In the genomic region with DNA sequence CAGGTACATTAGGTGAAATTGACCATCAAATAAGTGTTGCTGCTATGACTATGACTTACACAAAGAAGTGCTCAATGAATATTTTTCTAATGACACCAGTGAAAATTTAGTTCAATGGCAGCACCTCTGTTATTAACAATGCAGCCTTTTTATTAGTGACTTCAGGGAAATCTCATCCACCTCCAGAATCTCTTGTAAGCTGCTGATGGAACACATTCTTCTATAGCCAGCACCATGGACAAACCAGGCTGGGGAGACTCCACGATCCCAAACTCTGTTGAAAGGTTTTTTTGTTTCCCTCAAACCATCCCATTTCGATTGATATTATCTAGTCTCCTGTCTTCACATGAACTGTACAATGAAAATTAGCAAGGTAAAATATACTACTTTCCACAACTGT, we compare ENCODE assay signal across 24 cellular contexts.
"Had no signal": no experiment of that assay in that cellular context is flagged by ENCODE, and none has a peak within 500 bp of the region (broad histone marks: within the 10 kb centered on the region; RNA-seq: fewer than 3 reads in every experiment).

No MANE protein-coding gene starts in this region.

- H3K27me3 Mint-ChIP-seq: effector memory CD8-positive, alpha-beta T cell; naive thymus-derived CD8-positive, alpha-beta T cell; stimulated activated memory B cell treated with anti-CD40 and anti-IgM and Interleukin-4, amounts not matched to agents 10 μg/mL and 1 μg/mL and 100 μg/mL, for 72 hours; type B pancreatic cell had no signal

- H3K36me3 ChIP-seq: left lung had no signal

- H3K4me2 ChIP-seq: hepatocyte had no signal

- H2AFZ ChIP-seq: hepatocyte had no signal

- ATAC-seq: effector memory CD8-positive, alpha-beta T cell; left lung; naive thymus-derived CD8-positive, alpha-beta T cell; psoas muscle; stimulated activated memory B cell treated with anti-CD40 and anti-IgM and Interleukin-4, amounts not matched to agents 10 μg/mL and 1 μg/mL and 100 μg/mL, for 72 hours; stimulated activated naive CD8-positive, alpha-beta T cell treated with anti-CD3 and anti-CD28 coated beads, Interleukin-15, Interleukin-2, amounts not matched to agents 100 U/mL and 50 U/mL, for 24 hours had no signal

- H3K9me3 Mint-ChIP-seq: effector memory CD8-positive, alpha-beta T cell; naive thymus-derived CD8-positive, alpha-beta T cell; nephron progenitor cell; stimulated activated memory B cell treated with anti-CD40 and anti-IgM and Interleukin-4, amounts not matched to agents 10 μg/mL and 1 μg/mL and 100 μg/mL, for 72 hours; type B pancreatic cell had no signal

- H3K9me3 ChIP-seq: esophagus squamous epithelium, left lung, psoas muscle, spleen, testis, tibial artery had no signal

- H3K27ac ChIP-seq: esophagus squamous epithelium, hepatocyte, left lung, psoas muscle, spleen, testis, tibial artery had no signal

- DNase-seq: cortex of kidney; effector memory CD8-positive, alpha-beta T cell; erythroblast; esophagus squamous epithelium; head of caudate nucleus; kidney; left lung; mesendoderm; naive thymus-derived CD8-positive, alpha-beta T cell; nephron progenitor cell; nucleus accumbens; posterior cingulate gyrus; psoas muscle; right cardiac atrium; spleen; stimulated activated CD4-positive, alpha-beta T cell treated with anti-CD3 and anti-CD28 coated beads, Interleukin-4, amount 100 ng/mL, for 4 hours; stimulated activated naive CD8-positive, alpha-beta T cell treated with anti-CD3 and anti-CD28 coated beads, Interleukin-15, Interleukin-2, amounts not matched to agents 100 U/mL and 50 U/mL, for 24 hours; substantia nigra; testis; tibial artery had no signal

- H3K79me2 ChIP-seq: hepatocyte had no signal

- H3K4me1 ChIP-seq: left lung, psoas muscle, spleen, testis had no signal

- H3K4me3 Mint-ChIP-seq: effector memory CD8-positive, alpha-beta T cell; naive thymus-derived CD8-positive, alpha-beta T cell; nephron progenitor cell; stimulated activated memory B cell treated with anti-CD40 and anti-IgM and Interleukin-4, amounts not matched to agents 10 μg/mL and 1 μg/mL and 100 μg/mL, for 72 hours; type B pancreatic cell had no signal

- H3K4me3 ChIP-seq: esophagus squamous epithelium, hepatocyte, left lung, psoas muscle, skin epidermis, spleen, testis, tibial artery had no signal

- H3K27me3 ChIP-seq: esophagus squamous epithelium, hepatocyte, left lung, spleen, testis, tibial artery had no signal

- H3K27ac Mint-ChIP-seq: effector memory CD8-positive, alpha-beta T cell; nephron progenitor cell; stimulated activated memory B cell treated with anti-CD40 and anti-IgM and Interleukin-4, amounts not matched to agents 10 μg/mL and 1 μg/mL and 100 μg/mL, for 72 hours; type B pancreatic cell had no signal
